ENCODE assay signal across 8 cellular contexts in the genomic region with DNA sequence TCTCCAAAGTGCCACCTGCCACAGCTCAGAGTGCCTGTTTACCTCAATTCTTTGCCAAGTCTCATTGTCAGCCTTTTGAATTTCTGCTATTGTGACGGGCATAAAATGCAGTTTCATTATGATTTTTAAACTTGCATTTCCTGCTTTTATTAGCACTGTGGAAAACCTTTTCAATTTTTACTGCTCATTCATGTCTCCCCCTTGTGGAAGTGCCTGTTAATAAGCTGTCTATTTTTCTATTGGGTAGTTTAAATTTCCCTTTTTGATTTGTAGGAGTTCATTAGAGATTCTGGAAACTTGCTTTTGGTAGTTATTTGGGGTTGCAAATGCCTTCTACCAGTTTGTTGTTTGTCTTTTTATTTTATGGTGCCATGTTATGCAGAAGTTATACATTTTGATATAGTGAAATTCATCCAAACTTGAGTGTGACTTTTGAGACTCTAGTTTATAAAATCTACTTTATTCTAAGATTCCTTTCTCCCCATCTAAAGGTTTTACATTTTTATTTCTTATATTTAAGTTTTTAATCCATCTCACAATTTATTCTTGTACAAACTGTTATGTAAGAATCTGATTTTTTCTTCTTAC. TPM values are rescaled to one million over a fixed set of nuclear protein-coding genes. Genes with fewer than 3 reads are reported as not detected.
DNase-seq lines count a peak whose midpoint lies in the region; ATAC-seq and TF ChIP-seq lines count a peak whose summit lies in the region.

No MANE protein-coding gene starts in this region.

- ATAC-seq in upper lobe of left lung (ENCODE audit: low FRiP score in 2 of 2) (peak in 1 of 2 donors; percentile 62), GM18502 (IDR thresholded peaks at IDR 0.05; ENCODE audit: poor library complexity, unreplicated experiment) (no peak), GM19463 (IDR thresholded peaks at IDR 0.05; ENCODE audit: unreplicated experiment) (no peak)

- H3K4me1 ChIP-seq in ACC112 (ENCODE audit: control insufficient read depth, insufficient read depth, low read length, unreplicated experiment): no peaks in the 10 kb centered on the region
- H3K4me1 ChIP-seq in adipocyte (ENCODE audit: control insufficient read depth, insufficient read depth, low read length): no peaks in the 10 kb centered on the region
- H3K4me1 ChIP-seq in right atrium auricular region: peaks cover 0 to 12% of the 10 kb centered on the region in 2 donors
- H3K4me1 ChIP-seq in upper lobe of left lung: peaks cover 0 to 8% (median 4%) of the 10 kb centered on the region in 4 donors

- peak overlapping the region; percentile 66 for H3K4me3 ChIP-seq in ACC112 (ENCODE audit: low read depth, low read length)
- peak overlapping the region; percentile 71 for H3K4me3 ChIP-seq in adipocyte (ENCODE audit: low read length)
- H3K4me3 ChIP-seq in right atrium auricular region: no peak overlapping the region
- peak overlapping the region in 1 of 4 donors; percentile 18 for H3K4me3 ChIP-seq in upper lobe of left lung

- no peak for TF ChIP-seq POLR2A in upper lobe of left lung (IDR thresholded peaks at IDR 0.05)

- H3K27me3 ChIP-seq in ACC112 (ENCODE audit: insufficient read depth, low read length) (no peaks in the 10 kb centered on the region), adipocyte (replicated peaks; ENCODE audit: control insufficient read depth, insufficient read depth, low read length) (no peaks in the 10 kb centered on the region), right atrium auricular region (no peaks in the 10 kb centered on the region), upper lobe of left lung (no peaks in the 10 kb centered on the region)

- WGBS in upper lobe of left lung, 2 donors: 0% methylated on average over 1 of the region's 1 CpG

- TF ChIP-seq CTCF in GM13977 (IDR thresholded peaks at IDR 0.05; ENCODE audit: extremely low read depth, insufficient read depth, missing control alignments): peak; percentile 61
- TF ChIP-seq CTCF in right atrium auricular region (IDR thresholded peaks at IDR 0.05): peak; percentile 42 to 78
- TF ChIP-seq CTCF in upper lobe of left lung (IDR thresholded peaks at IDR 0.05): peak; percentile 17 to 64 (median 46)

- H3K36me3 ChIP-seq in ACC112 (ENCODE audit: insufficient read depth, low read length) (no peaks in the 10 kb centered on the region), adipocyte (ENCODE audit: control insufficient read depth, insufficient read depth, low read length, severe bottlenecking) (no peaks in the 10 kb centered on the region), right atrium auricular region (no peaks in the 10 kb centered on the region), upper lobe of left lung (no peaks in the 10 kb centered on the region)

- DNase-seq in GM13977 (ENCODE audit: low spot score) (peak; percentile 11), adipocyte (ENCODE audit: low read depth) (peak; percentile 70), right atrium auricular region (ENCODE audit: low spot score) (no peak), upper lobe of left lung (no peak)
- DNase-seq in activated naive CD4-positive, alpha-beta T cell treated with anti-CD3 and anti-CD28 coated beads, Interleukin-2, amount 50 U/mL, for 16 hours: no peak

- H3K27ac ChIP-seq in ACC112 (ENCODE audit: low read depth, low read length): no peak overlapping the region
- no peak overlapping the region for H3K27ac ChIP-seq in right atrium auricular region
- no peak overlapping the region for H3K27ac ChIP-seq in upper lobe of left lung

- H3K79me2 ChIP-seq in ACC112 (ENCODE audit: control insufficient read depth, insufficient read depth, low read length, unreplicated experiment): no peaks in the 10 kb centered on the region

- peak overlapping the region; percentile 46 for H3K9ac ChIP-seq in adipocyte (ENCODE audit: low read length)

- H3K9me3 ChIP-seq in adipocyte (ENCODE audit: control insufficient read depth, low read length) (no peaks in the 10 kb centered on the region), right atrium auricular region (no peaks in the 10 kb centered on the region), upper lobe of left lung (no peaks in the 10 kb centered on the region)

- in situ Hi-C loops in GM13977 (cut with MboI; ENCODE audit: low pct_unique_long_range_greater_than_20kb, low sequenced_read_pairs, unreplicated experiment): no loop called here

- TF ChIP-seq EP300 in upper lobe of left lung (IDR thresholded peaks at IDR 0.05): no peak

- peak overlapping the region; percentile 69 for H2AFZ ChIP-seq in ACC112 (ENCODE audit: low read length, unreplicated experiment)

RNA-seq across cellular contexts. Expression of gene FRMD4B, which starts 53.9 kb away (rescaled TPM):
- total RNA-seq in right atrium auricular region (10 to 100 TPM; 30.6 to 37.8 TPM), upper lobe of left lung (100 to 1,000 TPM in 2 of 6 donors, 10 to 100 TPM in 4; 48.0 to 136 (median 62.8) TPM)

Comparison
In these comparisons a context has a peak if more than half of its experiments do, and no peak if none do; other contexts are left out.
1. H3K4me3 ChIP-seq: peak in ACC112 (single experiment) and adipocyte (single experiment); none in right atrium auricular region (0 of 2).
2. DNase-seq: peak in GM13977 (single experiment) and adipocyte (single experiment); none in right atrium auricular region (single experiment), upper lobe of left lung (0 of 2) and activated naive CD4-positive, alpha-beta T cell treated with anti-CD3 and anti-CD28 coated beads, Interleukin-2, amount 50 U/mL, for 16 hours (single experiment).
3. Peak in every context shown above with its lines, with median percentiles within 50 percentile points of each other: CTCF ChIP-seq.